Comparison of ENCODE assay signal across 25 cellular contexts in the genomic region with DNA sequence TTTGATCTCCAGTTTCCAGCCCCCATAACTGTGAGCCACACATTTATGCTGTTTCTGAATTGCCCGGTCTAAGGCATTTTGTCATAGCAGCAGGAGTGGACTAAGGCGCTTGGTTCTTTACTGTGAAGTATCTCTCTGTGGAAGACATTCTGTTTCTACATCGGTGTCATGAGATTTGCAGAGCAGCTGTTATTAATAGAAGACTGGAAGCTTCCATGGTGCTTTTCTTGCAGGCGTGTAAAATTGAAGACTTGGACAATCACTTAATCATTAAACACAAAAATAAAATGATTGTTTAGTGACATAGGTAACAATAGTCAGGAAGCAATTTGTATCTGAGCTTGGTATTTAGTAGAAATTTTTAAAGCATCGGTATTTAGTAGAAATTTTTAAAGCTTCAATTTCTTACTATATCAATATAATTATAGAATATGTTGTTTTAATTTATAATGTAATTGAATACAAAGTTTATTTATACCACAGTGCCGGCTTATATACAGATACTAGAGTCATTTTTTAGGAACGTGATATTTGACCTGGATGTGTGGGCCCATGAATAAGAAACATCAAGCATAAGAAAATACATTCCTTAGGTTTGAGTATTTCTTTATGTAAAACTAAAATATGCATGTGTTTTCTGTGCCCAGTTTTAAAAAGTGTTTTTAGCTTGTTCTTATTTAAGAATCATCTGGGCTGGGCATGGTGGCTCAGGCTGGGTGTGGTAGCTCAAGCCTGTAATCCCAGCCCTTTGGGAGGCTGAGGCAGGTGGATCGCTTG.
DNase-seq lines count a peak whose midpoint lies in the region.
"Had no signal": no experiment of that assay in that cellular context is flagged by ENCODE, and none has a peak within 500 bp of the region (broad histone marks: within the 10 kb centered on the region; RNA-seq: fewer than 3 reads in every experiment).

No MANE protein-coding gene starts in this region.

- no peak overlapping the region for H2AFZ ChIP-seq in GM23248

- 0 out of 2 replicates have a peak, but pooled peaks cover 3% of the 10 kb centered on the region for H3K27me3 ChIP-seq in GM23248 (replicated peaks; ENCODE audit: insufficient read depth)
- no peaks in the 10 kb centered on the region for H3K27me3 ChIP-seq in effector memory CD4-positive, alpha-beta T cell (replicated peaks; ENCODE audit: control insufficient read depth, insufficient read depth, low read length, poor library complexity, severe bottlenecking)
- H3K27me3 ChIP-seq: BLaER1 had no signal

- no peak overlapping the region for H3K4me2 ChIP-seq in GM23248 (ENCODE audit: unreplicated experiment)
- H3K4me2 ChIP-seq: SK-N-SH had no signal

- H3K36me3 ChIP-seq in GM23248 (ENCODE audit: low read depth), result no peaks in the 10 kb centered on the region
- no peaks in the 10 kb centered on the region for H3K36me3 ChIP-seq in effector memory CD4-positive, alpha-beta T cell (ENCODE audit: control insufficient read depth, insufficient read depth, low read length)

- DNase-seq in GM23248, result peak; percentile 24
- peak; percentile 1 for DNase-seq in amniotic stem cell (lab: John Stamatoyannopoulos, UW)
- peak; percentile 20 for DNase-seq in fibroblast of the conjunctiva (ENCODE audit: low read depth)
- DNase-seq in NCI-H187 treated with DMSO at 0.1 percent for 48 hours (lab: John Stamatoyannopoulos, UW), result no peak
- no peak for DNase-seq in T1000 (lab: John Stamatoyannopoulos, UW)
- DNase-seq in effector memory CD4-positive, alpha-beta T cell, result no peak
- no peak for DNase-seq in activated effector memory CD4-positive, alpha-beta T cell treated with Interleukin-2 at 50 U/mL for 16 hours
- DNase-seq: CD4-positive, CD25-positive, alpha-beta regulatory T cell; COR-L47; DMS53; GDM1; Kasumi-1; NCI-H1105 treated with DMSO at 0.1 percent for 48 hours; NCI-H146; NCI-H2029 treated with DMSO at 0.1 percent for 48 hours; NCI-H446 treated with DMSO at 0.1 percent for 48 hours; NCI-H526; NCI-H82; NK-92 treated with Interleukin-12 subunit alpha and Interleukin-12 subunit beta, amount 100 ng/mL, for 24 hours; PC-3; SK-N-SH; SW 1271 had no signal

- no peaks in the 10 kb centered on the region for H3F3A ChIP-seq in GM23248 (ENCODE audit: insufficient read depth)

- no peaks in the 10 kb centered on the region for H4K20me1 ChIP-seq in GM23248 (ENCODE audit: insufficient read depth)
- H4K20me1 ChIP-seq: BLaER1 had no signal

- in situ Hi-C loops in GM23248 (cut with MboI), result loop anchor here (10.0 kb wide), 1 partner anchor 96 kb away; no protein-coding TSS in a partner anchor

- no peaks in the 10 kb centered on the region for H3K9me3 ChIP-seq in GM23248 (ENCODE audit: low read depth)
- no peaks in the 10 kb centered on the region for H3K9me3 ChIP-seq in effector memory CD4-positive, alpha-beta T cell (ENCODE audit: control insufficient read depth, low read length)
- H3K9me3 ChIP-seq: SK-N-SH had no signal

- no peak overlapping the region for H3K27ac ChIP-seq in GM23248
- H3K27ac ChIP-seq in effector memory CD4-positive, alpha-beta T cell (ENCODE audit: insufficient read depth, low read length, poor library complexity, severe bottlenecking), result no peak overlapping the region

- H3K4me3 ChIP-seq in GM23248, result no peak overlapping the region
- no peak overlapping the region for H3K4me3 ChIP-seq in effector memory CD4-positive, alpha-beta T cell (ENCODE audit: insufficient read depth, low read depth, low read length, poor library complexity, severe bottlenecking)
- H3K4me3 ChIP-seq: BLaER1, GM12878, K562 had no signal

- H3K79me2 ChIP-seq in GM23248 (ENCODE audit: insufficient read depth), result no peaks in the 10 kb centered on the region

- no peaks in the 10 kb centered on the region for H3K4me1 ChIP-seq in GM23248 (ENCODE audit: insufficient read depth)
- H3K4me1 ChIP-seq in effector memory CD4-positive, alpha-beta T cell (ENCODE audit: control insufficient read depth, insufficient read depth, low read length, poor library complexity, severe bottlenecking), result peaks cover 11% of the 10 kb centered on the region

- H3K9me2 ChIP-seq in GM23248 (ENCODE audit: insufficient read depth), result no peaks in the 10 kb centered on the region
- H3K9me2 ChIP-seq: SK-N-SH had no signal

- WGBS in GM23248 (ENCODE audit: low coverage in 1 of 2, low lambda C conversion rate in 2 of 2, missing lambda C conversion rate in 2 of 2), 2 experiments, result 57 to 60% methylated on average over 8 of the region's 8 CpGs

- no peak overlapping the region for H3K9ac ChIP-seq in GM23248
- H3K9ac ChIP-seq: BLaER1, SK-N-SH had no signal

Comparison
In these comparisons a context has a peak if more than half of its experiments do, and no peak if none do; other contexts are left out.
1. DNase-seq: peak in GM23248 (single experiment), amniotic stem cell (single experiment) and fibroblast of the conjunctiva (single experiment); none in NCI-H187 treated with DMSO at 0.1 percent for 48 hours (single experiment), T1000 (single experiment), effector memory CD4-positive, alpha-beta T cell (0 of 3) and activated effector memory CD4-positive, alpha-beta T cell treated with Interleukin-2 at 50 U/mL for 16 hours (single experiment).